In the genomic region with DNA sequence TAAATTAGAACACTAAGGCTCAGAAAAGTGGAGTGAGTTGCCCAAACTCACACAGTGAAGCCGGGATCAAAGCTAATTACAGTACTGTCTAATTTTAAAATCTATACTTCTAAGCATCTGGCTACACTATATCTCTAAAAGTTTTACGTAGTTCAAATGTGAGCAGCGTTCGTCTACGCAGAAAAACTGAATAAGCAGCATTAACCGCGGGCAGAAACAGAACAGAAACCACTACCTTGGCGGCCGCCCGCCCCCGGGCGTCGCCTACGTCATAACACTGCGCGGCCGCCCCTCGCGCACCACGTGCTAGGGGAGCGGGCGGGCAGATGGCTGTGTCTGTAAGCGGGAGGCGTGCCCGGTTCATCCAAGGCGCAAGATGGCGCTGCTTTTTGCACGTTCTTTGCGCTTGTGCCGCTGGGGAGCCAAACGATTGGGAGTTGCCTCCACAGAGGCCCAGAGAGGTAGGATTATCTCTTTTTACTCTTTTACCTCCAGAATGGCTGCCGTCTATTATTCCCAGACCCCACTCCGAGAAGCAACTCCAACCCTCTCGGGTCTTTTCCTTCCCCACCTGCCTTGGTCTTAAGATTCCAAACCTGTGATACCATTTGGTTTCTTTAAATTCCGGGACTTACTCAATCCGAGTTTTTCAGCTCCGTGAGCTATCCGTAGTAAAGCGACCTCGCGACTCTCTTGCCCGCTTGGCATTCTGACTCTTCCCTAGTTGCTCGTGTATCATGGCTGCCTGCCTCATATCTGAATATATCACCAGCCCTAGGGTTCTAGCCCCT, we compare ENCODE assay signal across 8 cellular contexts. TPM values are rescaled to one million over a fixed set of nuclear protein-coding genes. Genes with fewer than 3 reads are reported as not detected.
DNase-seq lines count a peak whose midpoint lies in the region; ATAC-seq, FAIRE-seq and TF ChIP-seq lines count a peak whose summit lies in the region.

SPRYD4 (plus strand) TSS at position 363 of the 791 bp plus-strand sequence; CDS start at position 377, 14 bp downstream.

- no peaks in the 10 kb centered on the region for H3K36me3 Mint-ChIP-seq in nephron (ENCODE audit: low read depth)

- H3K27ac ChIP-seq in DOHH2 (ENCODE audit: low read depth, low read length) (peak within 1 kb of the TSS; percentile 61), GM23248 (peak within 1 kb of the TSS; percentile 98)

- peak within 1 kb of the TSS; percentile 96 to 99 (median 98) for H3K27ac Mint-ChIP-seq in nephron

- H3K27me3 ChIP-seq in DOHH2 (ENCODE audit: control insufficient read depth, low read length) (no peaks in the 10 kb centered on the region), GM23248 (replicated peaks; ENCODE audit: insufficient read depth) (no peaks in the 10 kb centered on the region)

- peaks cover 37% of the 10 kb centered on the region for H3K79me2 ChIP-seq in DOHH2 (ENCODE audit: control insufficient read depth, low read length)
- H3K79me2 ChIP-seq in GM23248 (ENCODE audit: insufficient read depth), result peaks cover 31% of the 10 kb centered on the region

- DNase-seq in GM23248, result peak; percentile 98
- DNase-seq in Kasumi-1 (lab: John Stamatoyannopoulos, UW), result peak; percentile 91 to 93
- peak; percentile 82 for DNase-seq in RCC 7860 (ENCODE audit: low spot score)
- peak; percentile 82 to 93 for DNase-seq in activated T-helper 1 cell treated with anti-CD3 and anti-CD28 coated beads, Interleukin-2, amount 50 U/mL, for 16 hours (ENCODE audit: low read depth in 1 of 2, low spot score in 1 of 2)
- DNase-seq in fibroblast of peridontal ligament (ENCODE audit: extremely low read depth), result peak; percentile 89
- peak; percentile 95 for DNase-seq in stimulated activated naive CD8-positive, alpha-beta T cell treated with anti-CD3 and anti-CD28 coated beads, Interleukin-15, Interleukin-2, amounts not matched to agents 100 U/mL and 50 U/mL, for 24 hours

- peak within 1 kb of the TSS; percentile 91 to 98 (median 96) for H3K4me3 Mint-ChIP-seq in nephron

- in situ Hi-C loops in GM23248 (cut with MboI), result no loop called here

- H3K9me3 ChIP-seq in DOHH2 (ENCODE audit: control insufficient read depth, insufficient read depth, low read length), result no peaks in the 10 kb centered on the region
- H3K9me3 ChIP-seq in GM23248 (ENCODE audit: low read depth), result no peaks in the 10 kb centered on the region

- no peaks in the 10 kb centered on the region for H3K27me3 Mint-ChIP-seq in nephron (ENCODE audit: low read depth)

- peak within 1 kb of the TSS; percentile 99 for H2AFZ ChIP-seq in GM23248

- peaks cover 11% of the 10 kb centered on the region for H3K4me1 Mint-ChIP-seq in nephron

- H3K36me3 ChIP-seq in DOHH2 (ENCODE audit: control insufficient read depth, low read length) (peaks cover 40% of the 10 kb centered on the region), GM23248 (ENCODE audit: low read depth) (no peaks in the 10 kb centered on the region)

- ATAC-seq in stimulated activated naive CD8-positive, alpha-beta T cell treated with anti-CD3 and anti-CD28 coated beads, Interleukin-15, Interleukin-2, amounts not matched to agents 100 U/mL and 50 U/mL, for 24 hours, result peak; percentile 97

- TF ChIP-seq CTCF in DOHH2 (IDR thresholded peaks at IDR 0.05; ENCODE audit: low read depth, low read length, poor library complexity, severe bottlenecking) (peak; percentile 66), nephron (IDR thresholded peaks at IDR 0.05; ENCODE audit: unreplicated experiment in 3 of 3) (no peak)

- peak; percentile 35 for FAIRE-seq in RCC 7860 (lab: Jason Lieb, UNC)

- H3K9me2 ChIP-seq in DOHH2 (replicated peaks; ENCODE audit: control insufficient read depth, low read length), result no peaks in the 10 kb centered on the region
- H3K9me2 ChIP-seq in GM23248 (ENCODE audit: insufficient read depth), result no peaks in the 10 kb centered on the region

- H3K9me3 Mint-ChIP-seq in nephron, result no peaks in the 10 kb centered on the region

- H3F3A ChIP-seq in DOHH2 (ENCODE audit: control insufficient read depth, insufficient read depth) (peaks cover 5% of the 10 kb centered on the region; the same call in 1 of the 2 replicates), GM23248 (ENCODE audit: insufficient read depth) (no peaks in the 10 kb centered on the region)

- WGBS in GM23248 (ENCODE audit: low coverage in 1 of 2, low lambda C conversion rate in 2 of 2, missing lambda C conversion rate in 2 of 2), 2 experiments, result 0 to 2% methylated on average over 43 of the region's 43 CpGs

- H3K9ac ChIP-seq in GM23248, result peak within 1 kb of the TSS; percentile 98

- H3K4me1 ChIP-seq in DOHH2 (ENCODE audit: control insufficient read depth, low read length) (peaks cover 46% of the 10 kb centered on the region), GM23248 (ENCODE audit: insufficient read depth) (no peaks in the 10 kb centered on the region)

- H4K20me1 ChIP-seq in DOHH2 (ENCODE audit: control insufficient read depth, insufficient read depth, low read depth, low read length), result no peaks in the 10 kb centered on the region
- H4K20me1 ChIP-seq in GM23248 (ENCODE audit: insufficient read depth), result no peaks in the 10 kb centered on the region

- H3K4me3 ChIP-seq in DOHH2 (ENCODE audit: low read length), result peak within 1 kb of the TSS; percentile 93
- peak within 1 kb of the TSS; percentile 98 for H3K4me3 ChIP-seq in GM23248

- H3K4me2 ChIP-seq in DOHH2 (ENCODE audit: low read length) (peak within 1 kb of the TSS; percentile 92), GM23248 (ENCODE audit: unreplicated experiment) (peak within 1 kb of the TSS; percentile 89)

RNA-seq across cellular contexts. Expression of gene SPRYD4, which starts in this region (rescaled TPM):
- 1.8 TPM in 2 replicates for total RNA-seq in GM23248 (2014; rRNA removed; shearing (Covaris generic))
- 1.6 TPM in 2 replicates for polyA plus RNA-seq in GM23248 (2016; fragmentation: Nextera tagmentation; extraction: Ambion mirVana)

Comparison
In these comparisons a context has a peak if more than half of its experiments do, and no peak if none do; other contexts are left out.
1. Peak in every context shown above with its lines: DNase-seq, ATAC-seq, H3K4me3 ChIP-seq and H3K27ac ChIP-seq.